ENCODE assay signal across 1 cellular context in genomic region chr4:54082168-54082567, GRCh38.
TF ChIP-seq lines count a peak whose summit lies in the region.

No MANE protein-coding gene starts in this region.

TF ChIP-seq in HEK293, 187 proteins besides CTCF, POLR2A, EP300 and RAD21 (continued from another document):
- 0 out of 2 replicates have a peak, but pooled peaks have one; percentile 24 for TF ChIP-seq GFI1B (tag by site-specific recombination; IDR thresholded peaks at IDR 0.05)
- TF ChIP-seq SP7 (tag by site-specific recombination; IDR thresholded peaks at IDR 0.05) = peak; percentile 35; the same call in 1 of the 2 replicates
- no peak for TF ChIP-seq OSR2 (tag by site-specific recombination; IDR thresholded peaks at IDR 0.05)
- TF ChIP-seq PRDM1 (tag by site-specific recombination; IDR thresholded peaks at IDR 0.05) = peak; percentile 61; the same call in 1 of the 2 replicates
- TF ChIP-seq ZSCAN16 (tag by site-specific recombination; IDR thresholded peaks at IDR 0.05) = no peak
- no peak for TF ChIP-seq ZNF670 (tag by site-specific recombination; IDR thresholded peaks at IDR 0.05; ENCODE audit: low read depth)
- TF ChIP-seq ZNF366 (tag by site-specific recombination; conservative IDR thresholded peaks at IDR 0.05) = peak; percentile 72
- TF ChIP-seq BCL6B (tag by site-specific recombination; IDR thresholded peaks at IDR 0.05) = peak; percentile 65
- peak; percentile 77 for TF ChIP-seq ZNF629 (tag by site-specific recombination; IDR thresholded peaks at IDR 0.05)
- peak; percentile 53; the same call in 1 of the 2 replicates for TF ChIP-seq ZEB2 (tag by site-specific recombination; IDR thresholded peaks at IDR 0.05)
- peak; percentile 69; the same call in 1 of the 2 replicates for TF ChIP-seq TSHZ1 (tag by site-specific recombination; IDR thresholded peaks at IDR 0.05; ENCODE audit: borderline replicate concordance)
- peak; percentile 73; the same call in 1 of the 2 replicates for TF ChIP-seq ZNF184 (tag by site-specific recombination; IDR thresholded peaks at IDR 0.05)
- TF ChIP-seq ZNF350 (tag by site-specific recombination; IDR thresholded peaks at IDR 0.05) = no peak
- TF ChIP-seq ZBTB17 (tag by site-specific recombination; IDR thresholded peaks at IDR 0.05) = peak; percentile 50; the same call in 1 of the 2 replicates
- peak; percentile 78 for TF ChIP-seq ZNF660 (tag by site-specific recombination; IDR thresholded peaks at IDR 0.05)
- TF ChIP-seq FEZF1 (tag by site-specific recombination; IDR thresholded peaks at IDR 0.05) = peak; percentile 89
- TF ChIP-seq ZNF335 (tag by site-specific recombination; conservative IDR thresholded peaks at IDR 0.05) = peak; percentile 29; the same call in 1 of the 2 replicates
- no peak for TF ChIP-seq ZBTB11 (tag by site-specific recombination; conservative IDR thresholded peaks at IDR 0.05; ENCODE audit: low read depth)
